ENCODE assay signal across 31 cellular contexts in the genomic region with DNA sequence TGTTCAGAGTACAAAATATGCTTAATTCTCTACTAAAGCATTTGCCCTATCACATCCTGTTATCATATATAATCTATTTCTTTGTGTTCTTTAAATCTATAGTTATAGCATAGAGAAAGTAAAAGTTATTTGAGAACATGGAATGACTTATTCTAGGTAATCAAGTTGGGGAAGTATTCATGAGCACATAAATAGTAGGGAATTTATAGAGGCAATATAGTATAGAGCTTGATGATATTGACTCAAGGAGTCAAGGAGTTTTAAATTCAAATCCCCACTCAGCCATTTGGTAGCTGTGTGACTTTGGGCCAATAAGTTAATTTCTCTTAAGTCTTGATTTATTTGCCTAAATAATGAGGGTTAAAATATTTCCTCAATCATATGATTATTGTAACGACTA. TPM values are rescaled to one million over a fixed set of nuclear protein-coding genes. Genes with fewer than 3 reads are reported as not detected.
"Had no signal": no experiment of that assay in that cellular context is flagged by ENCODE, and none has a peak within 500 bp of the region (broad histone marks: within the 10 kb centered on the region; RNA-seq: fewer than 3 reads in every experiment).

No MANE protein-coding gene starts in this region.

- ATAC-seq: gastrocnemius medialis, left ventricle myocardium superior had no signal

- H3K9me3 ChIP-seq: esophagus squamous epithelium, gastrocnemius medialis, heart right ventricle, left lung, lower lobe of right lung had no signal

- FAIRE-seq: endothelial cell of umbilical vein, islet of Langerhans, keratinocyte had no signal

- H3K27ac ChIP-seq: coronary artery, dorsolateral prefrontal cortex, esophagus squamous epithelium, gastrocnemius medialis, left lung, lower lobe of right lung had no signal

- H3K4me3 ChIP-seq: coronary artery, dorsolateral prefrontal cortex, esophagus squamous epithelium, gastrocnemius medialis, heart right ventricle, left lung, lower lobe of right lung had no signal

- H3K36me3 ChIP-seq: esophagus squamous epithelium, gastrocnemius medialis, heart right ventricle, left lung, lower lobe of right lung had no signal

- H3K4me1 ChIP-seq: esophagus squamous epithelium, gastrocnemius medialis, left lung, lower lobe of right lung had no signal

- DNase-seq: dermis blood vessel endothelial cell; dorsolateral prefrontal cortex; effector CD4-positive, alpha-beta T cell; effector memory CD4-positive, alpha-beta T cell; esophagus squamous epithelium; foreskin fibroblast; foreskin melanocyte; gastrocnemius medialis; glutamatergic neuron; head of caudate nucleus; heart right ventricle; hippocampal formation; kidney glomerular epithelial cell; left lung; left ventricle myocardium superior; lower lobe of right lung; mesenchymal stem cell; midbrain; naive B cell; naive thymus-derived CD8-positive, alpha-beta T cell had no signal

RNA-seq across cellular contexts. Expression of gene PPP1R2C, which starts 37.5 kb away (rescaled TPM):
- total RNA-seq: chondrocyte; dermis blood vessel endothelial cell; dorsolateral prefrontal cortex; endothelial cell of umbilical vein; epithelial cell of proximal tubule; esophagus squamous epithelium; gastrocnemius medialis; glomerular endothelial cell; heart right ventricle; left lung; left ventricle myocardium superior; lower leg skin; lower lobe of right lung; lung microvascular endothelial cell; myocyte; naive thymus-derived CD8-positive, alpha-beta T cell had no signal
- polyA plus RNA-seq: endothelial cell of umbilical vein, esophagus, heart right ventricle, keratinocyte had no signal
